9 cellular contexts compared by ENCODE assay signal in the genomic region with DNA sequence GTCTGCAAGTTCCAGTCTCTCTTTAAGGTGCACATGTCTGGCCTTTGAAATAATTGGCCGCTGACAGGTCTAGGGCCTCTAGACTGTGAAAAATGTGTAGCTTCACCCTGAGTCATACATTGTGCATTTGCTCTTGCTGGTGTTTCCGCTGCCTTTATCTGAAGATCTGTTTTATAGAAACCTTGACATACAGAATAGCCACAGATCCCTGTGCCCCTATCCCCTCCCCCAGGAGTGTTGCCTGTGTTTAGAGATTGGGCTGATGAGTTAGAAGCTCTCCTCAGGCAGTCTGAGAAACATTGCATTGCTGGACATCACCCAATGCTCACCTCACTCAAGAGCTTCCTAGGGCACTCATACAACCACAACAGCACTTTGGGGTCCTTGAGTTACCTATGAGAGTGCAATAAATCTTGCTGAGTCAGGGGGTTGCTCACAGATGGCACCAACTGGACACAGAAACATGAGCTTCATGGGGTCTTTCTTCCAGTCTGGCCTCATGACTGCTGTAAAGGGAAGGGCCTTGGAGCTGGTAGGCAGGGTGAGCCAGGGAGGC. TPM values are rescaled to one million over a fixed set of nuclear protein-coding genes. Genes with fewer than 3 reads are reported as not detected.
DNase-seq lines count a peak whose midpoint lies in the region; ATAC-seq and TF ChIP-seq lines count a peak whose summit lies in the region.
"Had no signal": no experiment of that assay in that cellular context is flagged by ENCODE, and none has a peak within 500 bp of the region (broad histone marks: within the 10 kb centered on the region; RNA-seq: fewer than 3 reads in every experiment).

No MANE protein-coding gene starts in this region.

- H3K27me3 ChIP-seq in cardiac muscle cell: no peaks in the 10 kb centered on the region
- H3K27me3 ChIP-seq in colonic mucosa: no peaks in the 10 kb centered on the region

- H3K4me1 ChIP-seq in cardiac muscle cell (ENCODE audit: low read depth): peaks cover 18% of the 10 kb centered on the region
- H3K4me1 ChIP-seq in colonic mucosa: peaks cover 5% of the 10 kb centered on the region

- H3K36me3 ChIP-seq in cardiac muscle cell (no peaks in the 10 kb centered on the region), colonic mucosa (no peaks in the 10 kb centered on the region)

- no peak overlapping the region for H3K9ac ChIP-seq in colonic mucosa (ENCODE audit: low read depth in 2 of 2, low read length in 2 of 2)

- intact Hi-C loops in Right ventricle myocardium inferior (cut with DNase I) (loop anchor here (5.0 kb wide), 2 partner anchors 379 to 774 kb away; a partner anchor contains a TSS), colonic mucosa (cut with DNase I) (loop anchor here (5.0 kb wide), 2 partner anchors 249 to 539 kb away; no protein-coding TSS in a partner anchor)

- no peak overlapping the region for H3K27ac ChIP-seq in cardiac muscle cell
- no peak overlapping the region for H3K27ac ChIP-seq in colonic mucosa

- no peak overlapping the region for H3K4me3 ChIP-seq in cardiac muscle cell
- no peak overlapping the region for H3K4me3 ChIP-seq in colonic mucosa

- DNase-seq in cardiac muscle cell (ENCODE audit: low read depth in 1 of 2, low spot score in 1 of 2): peak; percentile 43 to 65
- no peak for DNase-seq in Right ventricle myocardium inferior (ENCODE audit: missing footprints)
- DNase-seq in erythroblast (lab: John Stamatoyannopoulos, UW): peak; percentile 18 to 24
- DNase-seq in colonic mucosa: no peak
- DNase-seq in activated effector memory CD4-positive, alpha-beta T cell treated with anti-CD3 and anti-CD28 coated beads, Interleukin-2, amount 50 U/mL, for 16 hours: no peak
- DNase-seq: stimulated activated CD4-positive, alpha-beta T cell treated with anti-CD3 and anti-CD28 coated beads, Interleukin-2, amount 100 ng/mL, for 48 hours had no signal

- TF ChIP-seq CTCF in cardiac muscle cell (IDR thresholded peaks at IDR 0.05; ENCODE audit: low read depth, low read length) (no peak), colonic mucosa (IDR thresholded peaks at IDR 0.05) (no peak)

- H3K9me3 ChIP-seq in cardiac muscle cell (ENCODE audit: low read depth): no peaks in the 10 kb centered on the region
- no peaks in the 10 kb centered on the region for H3K9me3 ChIP-seq in colonic mucosa

- ATAC-seq in Right ventricle myocardium inferior (no peak), SK-N-SH treated with all-trans-retinoic acid at 6 μM for 48 hours (peak; percentile 60), HG02938 (IDR thresholded peaks at IDR 0.05; ENCODE audit: unreplicated experiment) (no peak), GM19397 (IDR thresholded peaks at IDR 0.05; ENCODE audit: unreplicated experiment) (no peak)

- TF ChIP-seq POLR2A in erythroblast (IDR thresholded peaks at IDR 0.05; ENCODE audit: low read length): no peak

TF ChIP-seq in SK-N-SH treated with all-trans-retinoic acid at 6 μM for 48 hours, 23 proteins besides CTCF, POLR2A, EP300 and RAD21 (continues in another document):
- TF ChIP-seq ZFP3 (CRISPR knock-in tag; IDR thresholded peaks at IDR 0.05) (no peak), ZNF565 (CRISPR knock-in tag; conservative IDR thresholded peaks at IDR 0.05; ENCODE audit: low read depth) (no peak), ISL1 (CRISPR knock-in tag; IDR thresholded peaks at IDR 0.05) (no peak), TOX (CRISPR knock-in tag; IDR thresholded peaks at IDR 0.05; ENCODE audit: borderline replicate concordance) (no peak), TCF4 (CRISPR knock-in tag; IDR thresholded peaks at IDR 0.05; ENCODE audit: borderline replicate concordance) (no peak), ZFP30 (CRISPR knock-in tag; IDR thresholded peaks at IDR 0.05) (no peak), ZNF8 (CRISPR knock-in tag; IDR thresholded peaks at IDR 0.05) (no peak), ZNF70 (CRISPR knock-in tag; IDR thresholded peaks at IDR 0.05) (no peak), GLIS3 (CRISPR knock-in tag; IDR thresholded peaks at IDR 0.05) (no peak), PPARA (CRISPR knock-in tag; IDR thresholded peaks at IDR 0.05; ENCODE audit: borderline replicate concordance) (no peak)
- TF ChIP-seq, protein P1, sequence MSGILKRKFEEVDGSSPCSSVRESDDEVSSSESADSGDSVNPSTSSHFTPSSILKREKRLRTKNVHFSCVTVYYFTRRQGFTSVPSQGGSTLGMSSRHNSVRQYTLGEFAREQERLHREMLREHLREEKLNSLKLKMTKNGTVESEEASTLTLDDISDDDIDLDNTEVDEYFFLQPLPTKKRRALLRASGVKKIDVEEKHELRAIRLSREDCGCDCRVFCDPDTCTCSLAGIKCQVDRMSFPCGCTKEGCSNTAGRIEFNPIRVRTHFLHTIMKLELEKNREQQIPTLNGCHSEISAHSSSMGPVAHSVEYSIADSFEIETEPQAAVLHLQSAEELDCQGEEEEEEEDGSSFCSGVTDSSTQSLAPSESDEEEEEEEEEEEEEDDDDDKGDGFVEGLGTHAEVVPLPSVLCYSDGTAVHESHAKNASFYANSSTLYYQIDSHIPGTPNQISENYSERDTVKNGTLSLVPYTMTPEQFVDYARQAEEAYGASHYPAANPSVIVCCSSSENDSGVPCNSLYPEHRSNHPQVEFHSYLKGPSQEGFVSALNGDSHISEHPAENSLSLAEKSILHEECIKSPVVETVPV (CRISPR knock-in tag; IDR thresholded peaks at IDR 0.05): no peak
- TF ChIP-seq, protein P2, sequence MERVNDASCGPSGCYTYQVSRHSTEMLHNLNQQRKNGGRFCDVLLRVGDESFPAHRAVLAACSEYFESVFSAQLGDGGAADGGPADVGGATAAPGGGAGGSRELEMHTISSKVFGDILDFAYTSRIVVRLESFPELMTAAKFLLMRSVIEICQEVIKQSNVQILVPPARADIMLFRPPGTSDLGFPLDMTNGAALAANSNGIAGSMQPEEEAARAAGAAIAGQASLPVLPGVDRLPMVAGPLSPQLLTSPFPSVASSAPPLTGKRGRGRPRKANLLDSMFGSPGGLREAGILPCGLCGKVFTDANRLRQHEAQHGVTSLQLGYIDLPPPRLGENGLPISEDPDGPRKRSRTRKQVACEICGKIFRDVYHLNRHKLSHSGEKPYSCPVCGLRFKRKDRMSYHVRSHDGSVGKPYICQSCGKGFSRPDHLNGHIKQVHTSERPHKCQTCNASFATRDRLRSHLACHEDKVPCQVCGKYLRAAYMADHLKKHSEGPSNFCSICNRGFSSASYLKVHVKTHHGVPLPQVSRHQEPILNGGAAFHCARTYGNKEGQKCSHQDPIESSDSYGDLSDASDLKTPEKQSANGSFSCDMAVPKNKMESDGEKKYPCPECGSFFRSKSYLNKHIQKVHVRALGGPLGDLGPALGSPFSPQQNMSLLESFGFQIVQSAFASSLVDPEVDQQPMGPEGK (CRISPR knock-in tag; IDR thresholded peaks at IDR 0.05; ENCODE audit: borderline replicate concordance): no peak
- TF ChIP-seq, protein P3, sequence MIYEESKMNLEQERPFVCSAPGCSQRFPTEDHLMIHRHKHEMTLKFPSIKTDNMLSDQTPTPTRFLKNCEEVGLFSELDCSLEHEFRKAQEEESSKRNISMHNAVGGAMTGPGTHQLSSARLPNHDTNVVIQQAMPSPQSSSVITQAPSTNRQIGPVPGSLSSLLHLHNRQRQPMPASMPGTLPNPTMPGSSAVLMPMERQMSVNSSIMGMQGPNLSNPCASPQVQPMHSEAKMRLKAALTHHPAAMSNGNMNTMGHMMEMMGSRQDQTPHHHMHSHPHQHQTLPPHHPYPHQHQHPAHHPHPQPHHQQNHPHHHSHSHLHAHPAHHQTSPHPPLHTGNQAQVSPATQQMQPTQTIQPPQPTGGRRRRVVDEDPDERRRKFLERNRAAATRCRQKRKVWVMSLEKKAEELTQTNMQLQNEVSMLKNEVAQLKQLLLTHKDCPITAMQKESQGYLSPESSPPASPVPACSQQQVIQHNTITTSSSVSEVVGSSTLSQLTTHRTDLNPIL (CRISPR knock-in tag; IDR thresholded peaks at IDR 0.05; ENCODE audit: low read depth): no peak
- TF ChIP-seq, protein P4, sequence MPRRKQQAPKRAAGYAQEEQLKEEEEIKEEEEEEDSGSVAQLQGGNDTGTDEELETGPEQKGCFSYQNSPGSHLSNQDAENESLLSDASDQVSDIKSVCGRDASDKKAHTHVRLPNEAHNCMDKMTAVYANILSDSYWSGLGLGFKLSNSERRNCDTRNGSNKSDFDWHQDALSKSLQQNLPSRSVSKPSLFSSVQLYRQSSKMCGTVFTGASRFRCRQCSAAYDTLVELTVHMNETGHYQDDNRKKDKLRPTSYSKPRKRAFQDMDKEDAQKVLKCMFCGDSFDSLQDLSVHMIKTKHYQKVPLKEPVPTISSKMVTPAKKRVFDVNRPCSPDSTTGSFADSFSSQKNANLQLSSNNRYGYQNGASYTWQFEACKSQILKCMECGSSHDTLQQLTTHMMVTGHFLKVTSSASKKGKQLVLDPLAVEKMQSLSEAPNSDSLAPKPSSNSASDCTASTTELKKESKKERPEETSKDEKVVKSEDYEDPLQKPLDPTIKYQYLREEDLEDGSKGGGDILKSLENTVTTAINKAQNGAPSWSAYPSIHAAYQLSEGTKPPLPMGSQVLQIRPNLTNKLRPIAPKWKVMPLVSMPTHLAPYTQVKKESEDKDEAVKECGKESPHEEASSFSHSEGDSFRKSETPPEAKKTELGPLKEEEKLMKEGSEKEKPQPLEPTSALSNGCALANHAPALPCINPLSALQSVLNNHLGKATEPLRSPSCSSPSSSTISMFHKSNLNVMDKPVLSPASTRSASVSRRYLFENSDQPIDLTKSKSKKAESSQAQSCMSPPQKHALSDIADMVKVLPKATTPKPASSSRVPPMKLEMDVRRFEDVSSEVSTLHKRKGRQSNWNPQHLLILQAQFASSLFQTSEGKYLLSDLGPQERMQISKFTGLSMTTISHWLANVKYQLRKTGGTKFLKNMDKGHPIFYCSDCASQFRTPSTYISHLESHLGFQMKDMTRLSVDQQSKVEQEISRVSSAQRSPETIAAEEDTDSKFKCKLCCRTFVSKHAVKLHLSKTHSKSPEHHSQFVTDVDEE (CRISPR knock-in tag; IDR thresholded peaks at IDR 0.05): no peak
- TF ChIP-seq, protein P5, sequence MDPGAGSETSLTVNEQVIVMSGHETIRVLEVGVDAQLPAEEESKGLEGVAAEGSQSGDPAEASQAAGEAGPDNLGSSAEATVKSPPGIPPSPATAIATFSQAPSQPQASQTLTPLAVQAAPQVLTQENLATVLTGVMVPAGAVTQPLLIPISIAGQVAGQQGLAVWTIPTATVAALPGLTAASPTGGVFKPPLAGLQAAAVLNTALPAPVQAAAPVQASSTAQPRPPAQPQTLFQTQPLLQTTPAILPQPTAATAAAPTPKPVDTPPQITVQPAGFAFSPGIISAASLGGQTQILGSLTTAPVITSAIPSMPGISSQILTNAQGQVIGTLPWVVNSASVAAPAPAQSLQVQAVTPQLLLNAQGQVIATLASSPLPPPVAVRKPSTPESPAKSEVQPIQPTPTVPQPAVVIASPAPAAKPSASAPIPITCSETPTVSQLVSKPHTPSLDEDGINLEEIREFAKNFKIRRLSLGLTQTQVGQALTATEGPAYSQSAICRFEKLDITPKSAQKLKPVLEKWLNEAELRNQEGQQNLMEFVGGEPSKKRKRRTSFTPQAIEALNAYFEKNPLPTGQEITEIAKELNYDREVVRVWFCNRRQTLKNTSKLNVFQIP (CRISPR knock-in tag; IDR thresholded peaks at IDR 0.05; ENCODE audit: borderline replicate concordance, low read depth): no peak

RNA-seq across cellular contexts. Expression of a gene that starts 3.8 kb away (rescaled TPM):
- total RNA-seq in cardiac muscle cell (5.5 and 6.7 TPM in 2 replicates), Right ventricle myocardium inferior (3.1 TPM), colonic mucosa (1 to 10 TPM; 4.5 TPM)
- polyA plus RNA-seq in cardiac muscle cell: 2.7 and 3.0 TPM in 2 replicates

Comparison
In these comparisons a context has a peak if more than half of its experiments do, and no peak if none do; other contexts are left out.
1. DNase-seq: peak in cardiac muscle cell (2 of 2) and erythroblast (2 of 2); none in Right ventricle myocardium inferior (single experiment), colonic mucosa (single experiment) and activated effector memory CD4-positive, alpha-beta T cell treated with anti-CD3 and anti-CD28 coated beads, Interleukin-2, amount 50 U/mL, for 16 hours (single experiment).